ENCODE assay signal across 14 cellular contexts in the genomic region with DNA sequence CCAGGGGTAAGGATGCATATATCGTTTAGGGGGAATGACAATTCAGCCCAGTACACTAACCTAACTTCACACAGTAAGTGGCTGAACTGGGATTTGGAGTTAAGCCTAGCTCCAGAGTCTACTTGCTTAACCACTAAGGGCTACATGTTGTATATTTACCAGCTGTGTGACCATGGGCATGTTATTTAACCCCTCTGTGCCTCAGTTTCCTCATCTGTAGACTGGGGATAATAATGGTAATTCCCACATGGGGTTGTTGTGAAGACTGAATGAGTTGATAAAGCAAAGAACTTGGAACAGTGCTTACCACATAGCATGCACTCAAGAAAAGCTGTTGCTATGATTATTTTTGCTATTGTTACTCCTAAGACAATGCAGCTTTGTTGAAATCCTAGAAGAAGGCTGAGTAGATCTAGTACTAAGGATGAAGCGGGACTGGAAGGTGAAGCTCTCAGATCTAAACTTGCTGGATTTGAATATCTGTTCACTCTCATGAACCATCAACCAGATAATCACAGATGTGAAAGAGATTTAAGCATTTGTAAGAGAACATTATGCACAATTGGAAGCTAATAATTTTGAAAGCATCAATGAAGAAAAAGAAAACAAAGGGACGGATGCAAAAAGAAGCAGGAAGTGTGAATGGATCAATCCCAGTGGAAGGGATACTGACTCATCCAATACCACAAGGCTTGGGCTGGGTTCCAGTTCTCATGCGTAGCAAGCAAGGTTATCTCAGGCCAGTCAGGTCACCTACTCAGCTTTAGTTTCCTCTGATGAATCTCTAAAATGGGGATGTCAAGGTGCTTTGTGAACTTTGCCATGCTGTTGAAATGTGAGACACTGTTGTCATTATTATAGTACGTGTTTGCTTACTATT.
A peak's percentile ranks its signal among the peaks of the same experiment; 100 is the strongest.
DNase-seq lines count a peak whose midpoint lies in the region; TF ChIP-seq lines count a peak whose summit lies in the region.
"Had no signal": no experiment of that assay in that cellular context is flagged by ENCODE, and none has a peak within 500 bp of the region (broad histone marks: within the 10 kb centered on the region; RNA-seq: fewer than 3 reads in every experiment).

No MANE protein-coding gene starts in this region.

- no peaks in the 10 kb centered on the region for H3K9me3 Mint-ChIP-seq in MCF 10A (ENCODE audit: unreplicated experiment)

- intact Hi-C loops in MCF 10A (cut with micrococcal nuclease) = no loop called here
- intact Hi-C loops in breast epithelium (cut with DNase I; ENCODE audit: low total_unique reads) = no loop called here

- no peak overlapping the region for H3K4me3 ChIP-seq in breast epithelium
- H3K4me3 ChIP-seq: cardiac muscle cell, gastroesophageal sphincter, pancreas had no signal

- no peaks in the 10 kb centered on the region for H3K36me3 ChIP-seq in breast epithelium
- H3K36me3 ChIP-seq: cardiac muscle cell, gastroesophageal sphincter, pancreas had no signal

- BruUV-seq in MCF 10A (replicated peaks; lab: Mats Ljungman, UMichigan) = no TSS peak

- DNase-seq in MCF 10A (ENCODE audit: unreplicated experiment) = peak; percentile 90
- DNase-seq in breast epithelium (ENCODE audit: low spot score in 2 of 2) = no peak
- peak; percentile 69 for DNase-seq in SW480 (ENCODE audit: low spot score)
- peak; percentile 47 for DNase-seq in fibroblast of the conjunctiva (ENCODE audit: low read depth)
- DNase-seq in UCSD-AML1 (lab: John Stamatoyannopoulos, UW; ENCODE audit: unreplicated experiment) = no peak
- DNase-seq in NCI-H774 (lab: John Stamatoyannopoulos, UW) = no peak
- no peak for DNase-seq in epidermal melanocyte (ENCODE audit: insufficient read length, low spot score)
- DNase-seq in NCI-H748 (lab: John Stamatoyannopoulos, UW; ENCODE audit: unreplicated experiment) = no peak
- DNase-seq: left ventricle myocardium superior; pancreas; stimulated activated CD4-positive, alpha-beta T cell treated with anti-CD3 and anti-CD28 coated beads, Interleukin-2, amount 100 ng/mL, for 48 hours had no signal

- no peaks in the 10 kb centered on the region for H3K4me1 ChIP-seq in breast epithelium
- H3K4me1 ChIP-seq: gastroesophageal sphincter, pancreas had no signal

- no peak overlapping the region for H3K4me3 Mint-ChIP-seq in MCF 10A (ENCODE audit: unreplicated experiment)

- H3K36me3 Mint-ChIP-seq in MCF 10A (ENCODE audit: insufficient read depth, unreplicated experiment) = no peaks in the 10 kb centered on the region

- no peaks in the 10 kb centered on the region for H3K9me3 ChIP-seq in breast epithelium
- H3K9me3 ChIP-seq: pancreas had no signal

- POLR2A ChIA-PET in MCF 10A (lab: Yijun Ruan, JAX) = interaction anchor here (1.1 kb wide), 1 partner anchor 10 kb away, joined by 4 read pairs; no protein-coding TSS in a partner anchor

- no peak overlapping the region for H3K27ac ChIP-seq in breast epithelium
- H3K27ac ChIP-seq: cardiac muscle cell, gastroesophageal sphincter, KMS-11, pancreas had no signal

- H3K27me3 Mint-ChIP-seq in MCF 10A (ENCODE audit: insufficient read depth, unreplicated experiment) = peaks cover 2% of the 10 kb centered on the region

- TF ChIP-seq CTCF in MCF 10A (IDR thresholded peaks at IDR 0.05; ENCODE audit: unreplicated experiment) (no peak), breast epithelium (IDR thresholded peaks at IDR 0.05) (no peak)

- no peak overlapping the region for H3K27ac Mint-ChIP-seq in MCF 10A (ENCODE audit: low read depth, unreplicated experiment)

- H3K4me1 Mint-ChIP-seq in MCF 10A (ENCODE audit: insufficient read depth, unreplicated experiment) = peaks cover 14% of the 10 kb centered on the region

- TF ChIP-seq POLR2A in breast epithelium (IDR thresholded peaks at IDR 0.05) = no peak

- H3K27me3 ChIP-seq in breast epithelium = no peaks in the 10 kb centered on the region
- H3K27me3 ChIP-seq: cardiac muscle cell, gastroesophageal sphincter, pancreas had no signal

- CTCF ChIA-PET in MCF 10A (lab: Yijun Ruan, JAX) = interaction anchor here (0.8 to 1.4 kb wide), 6 partner anchors 8 to 515 kb away, joined by 3 to 5 read pairs (median 3); no protein-coding TSS in a partner anchor

Comparison
In these comparisons a context has a peak if more than half of its experiments do, and no peak if none do; other contexts are left out.
1. DNase-seq: peak in MCF 10A (single experiment), SW480 (single experiment) and fibroblast of the conjunctiva (single experiment); none in breast epithelium (0 of 2), UCSD-AML1 (single experiment), NCI-H774 (single experiment), epidermal melanocyte (single experiment) and NCI-H748 (single experiment).